1 cellular context compared by ENCODE assay signal in genomic region chr11:63686912-63687311, GRCh38.
TF ChIP-seq lines count a peak whose summit lies in the region.

No MANE protein-coding gene starts in this region.

TF ChIP-seq in HEK293, 187 proteins besides CTCF, POLR2A, EP300 and RAD21 (continued from another document):
- TF ChIP-seq ATF2 (tag by site-specific recombination; IDR thresholded peaks at IDR 0.05; ENCODE audit: low read depth) (peak; percentile 69; the same call in 1 of the 2 replicates), SP2 (tag by site-specific recombination; IDR thresholded peaks at IDR 0.05) (no peak)
